Comparison of ENCODE assay signal across 11 cellular contexts in genomic region chr7:19773361-19773760, GRCh38. TPM values are rescaled to one million over a fixed set of nuclear protein-coding genes. Genes with fewer than 3 reads are reported as not detected.
A peak's percentile ranks its signal among the peaks of the same experiment; 100 is the strongest.
DNase-seq lines count a peak whose midpoint lies in the region; ATAC-seq and TF ChIP-seq lines count a peak whose summit lies in the region.
"Had no signal": no experiment of that assay in that cellular context is flagged by ENCODE, and none has a peak within 500 bp of the region (broad histone marks: within the 10 kb centered on the region; RNA-seq: fewer than 3 reads in every experiment).

TMEM196 (minus strand) TSS chr7:19773617; CDS start chr7:19772696, 921 bp downstream.

- no peak for TF ChIP-seq EP300 in gastroesophageal sphincter (IDR thresholded peaks at IDR 0.05)

- CTCF ChIA-PET in CD8-positive, alpha-beta memory T cell (lab: Charles Lee), result interaction anchor here (1.0 kb wide), 1 partner anchor 19 kb away, joined by 4 read pairs; no protein-coding TSS in a partner anchor
- CTCF ChIA-PET in Panc1 (lab: Charles Lee), result interaction anchor here (0.9 kb wide), 1 partner anchor 19 kb away, joined by 4 read pairs; no protein-coding TSS in a partner anchor

- 0% methylated on average over 5 to 10 of the region's 20 CpGs for WGBS in gastroesophageal sphincter (ENCODE audit: low coverage in 1 of 2), 2 donors

- H3K27ac ChIP-seq in CD8-positive, alpha-beta memory T cell (ENCODE audit: low read depth, low read length), result no peak within 1 kb of the TSS
- H3K27ac ChIP-seq in Panc1 (ENCODE audit: low read length) (no peak within 1 kb of the TSS), osteoblast (ENCODE audit: low read depth, low read length) (no peak within 1 kb of the TSS), gastroesophageal sphincter (no peak within 1 kb of the TSS)

- peaks cover 5 to 16% (median 15%) of the 10 kb centered on the region in 3 donors for H3K4me1 Mint-ChIP-seq in CD8-positive, alpha-beta memory T cell

- ATAC-seq in Panc1, result peak; percentile 37; the same call in 1 of the 2 replicates
- no peak for ATAC-seq in gastroesophageal sphincter
- no peak for ATAC-seq in HG03342 (IDR thresholded peaks at IDR 0.05; ENCODE audit: unreplicated experiment)
- no peak for ATAC-seq in GM21619 (IDR thresholded peaks at IDR 0.05; ENCODE audit: unreplicated experiment)
- ATAC-seq: activated CD8-positive, alpha-beta memory T cell treated with anti-CD3 and anti-CD28 coated beads, Interleukin-2, amount 10 ng/mL, durations not matched to agents 7 days and 5 days had no signal

- H3K4me3 ChIP-seq in CD8-positive, alpha-beta memory T cell (ENCODE audit: low read length), result no peak within 1 kb of the TSS
- H3K4me3 ChIP-seq in Panc1 (ENCODE audit: low read depth in 2 of 2, low read length in 2 of 2), result peak within 1 kb of the TSS; percentile 16 to 43; a peak in 3 of 4 replicates
- H3K4me3 ChIP-seq in fibroblast of pulmonary artery (replicated peaks; ENCODE audit: low read depth, low read length), result peak within 1 kb of the TSS; percentile 17
- peak within 1 kb of the TSS; percentile 1 for H3K4me3 ChIP-seq in osteoblast (ENCODE audit: insufficient read depth, low read length)
- H3K4me3 ChIP-seq in gastroesophageal sphincter, result peak within 1 kb of the TSS in 1 of 2 donors; percentile 29

- no peaks in the 10 kb centered on the region for H3K36me3 ChIP-seq in CD8-positive, alpha-beta memory T cell (ENCODE audit: insufficient read depth, low read length)
- H3K36me3 ChIP-seq in Panc1 (ENCODE audit: control insufficient read depth, insufficient read depth, low read length) (no peaks in the 10 kb centered on the region), osteoblast (ENCODE audit: insufficient read depth, low read length) (no peaks in the 10 kb centered on the region), gastroesophageal sphincter (no peaks in the 10 kb centered on the region)

- H3K27me3 Mint-ChIP-seq in CD8-positive, alpha-beta memory T cell, result peaks cover 26 to 44% of the 10 kb centered on the region in 2 donors

- peak within 1 kb of the TSS in 1 of 8 donors; percentile 34 for H3K27ac Mint-ChIP-seq in CD8-positive, alpha-beta memory T cell
- H3K27ac Mint-ChIP-seq: activated CD8-positive, alpha-beta memory T cell treated with anti-CD3 and anti-CD28 coated beads, Interleukin-2, amount 10 ng/mL, durations not matched to agents 7 days and 5 days had no signal

- H2AFZ ChIP-seq in osteoblast (ENCODE audit: low read length), result no peak within 1 kb of the TSS

- POLR2A ChIA-PET in CD8-positive, alpha-beta memory T cell (lab: Charles Lee), result no interaction called here
- POLR2A ChIA-PET in Panc1 (lab: Charles Lee), result no interaction called here

- H3K27me3 ChIP-seq in CD8-positive, alpha-beta memory T cell (ENCODE audit: insufficient read depth, low read length, poor library complexity, severe bottlenecking), result peaks cover 18% of the 10 kb centered on the region
- peaks cover 22% of the 10 kb centered on the region for H3K27me3 ChIP-seq in Panc1 (ENCODE audit: control insufficient read depth, insufficient read depth, low read length)
- peaks cover 11% of the 10 kb centered on the region for H3K27me3 ChIP-seq in osteoblast (ENCODE audit: insufficient read depth, low read length)
- peaks cover 43% of the 10 kb centered on the region for H3K27me3 ChIP-seq in gastroesophageal sphincter

- BruUV-seq in Panc1 (replicated peaks; lab: Mats Ljungman, UMichigan), result no TSS peak

- TF ChIP-seq POLR2A in gastroesophageal sphincter (IDR thresholded peaks at IDR 0.05), result no peak

- no peaks in the 10 kb centered on the region for H3K9me3 Mint-ChIP-seq in CD8-positive, alpha-beta memory T cell

- intact Hi-C loops in Panc1 (cut with micrococcal nuclease; ENCODE audit: unreplicated experiment), result no loop called here

- H3K4me2 ChIP-seq in osteoblast (ENCODE audit: insufficient read depth, low read length), result peak within 1 kb of the TSS; percentile 16

- peak within 1 kb of the TSS in 4 of 7 donors; percentile 7 to 58 (median 32) for H3K4me3 Mint-ChIP-seq in CD8-positive, alpha-beta memory T cell
- H3K4me3 Mint-ChIP-seq: activated CD8-positive, alpha-beta memory T cell treated with anti-CD3 and anti-CD28 coated beads, Interleukin-2, amount 10 ng/mL, durations not matched to agents 7 days and 5 days had no signal

- no peaks in the 10 kb centered on the region for H3K79me2 ChIP-seq in osteoblast (ENCODE audit: insufficient read depth, low read length)

- no peak for TF ChIP-seq CTCF in Panc1 (IDR thresholded peaks at IDR 0.05)
- TF ChIP-seq CTCF in fibroblast of pulmonary artery (IDR thresholded peaks at IDR 0.05; ENCODE audit: low read length, missing control alignments), result no peak
- TF ChIP-seq CTCF in osteoblast (IDR thresholded peaks at IDR 0.05; ENCODE audit: extremely low read depth, low read depth, low read length), result no peak
- TF ChIP-seq CTCF in gastroesophageal sphincter (IDR thresholded peaks at IDR 0.05), result no peak

- no peaks in the 10 kb centered on the region for H3K9me3 ChIP-seq in CD8-positive, alpha-beta memory T cell (ENCODE audit: low read length)
- H3K9me3 ChIP-seq in Panc1 (ENCODE audit: control insufficient read depth, insufficient read depth, low read depth, low read length) (no peaks in the 10 kb centered on the region), osteoblast (ENCODE audit: low read depth, low read length) (no peaks in the 10 kb centered on the region), gastroesophageal sphincter (no peaks in the 10 kb centered on the region)

- DNase-seq in CD8-positive, alpha-beta memory T cell, result no peak
- DNase-seq in Panc1 (ENCODE audit: low read depth, low spot score), result no peak
- DNase-seq in fibroblast of pulmonary artery (ENCODE audit: low read depth), result no peak
- no peak for DNase-seq in osteoblast (ENCODE audit: insufficient read length, low spot score, missing footprints)
- no peak for DNase-seq in NCI-H82 (lab: John Stamatoyannopoulos, UW)
- DNase-seq: activated CD8-positive, alpha-beta memory T cell treated with anti-CD3 and anti-CD28 coated beads, Interleukin-2, amount 10 ng/mL, durations not matched to agents 7 days and 5 days; RPMI8226; stimulated activated CD8-positive, alpha-beta memory T cell treated with anti-CD3 and anti-CD28 coated beads, Interleukin-4, amount 100 ng/mL, for 48 hours had no signal

- no peaks in the 10 kb centered on the region for H3K36me3 Mint-ChIP-seq in CD8-positive, alpha-beta memory T cell
- H3K36me3 Mint-ChIP-seq: activated CD8-positive, alpha-beta memory T cell treated with anti-CD3 and anti-CD28 coated beads, Interleukin-2, amount 10 ng/mL, durations not matched to agents 7 days and 5 days had no signal

- in situ Hi-C loops in Panc1 (cut with HindIII; ENCODE audit: low pct_unique_long_range_greater_than_20kb, low sequenced_read_pairs), result no loop called here

- no peaks in the 10 kb centered on the region for H3K4me1 ChIP-seq in CD8-positive, alpha-beta memory T cell (ENCODE audit: insufficient read depth, low read length)
- H3K4me1 ChIP-seq in Panc1 (ENCODE audit: control insufficient read depth, insufficient read depth, low read length) (peaks cover 5% of the 10 kb centered on the region), osteoblast (ENCODE audit: insufficient read depth, low read length) (no peaks in the 10 kb centered on the region), gastroesophageal sphincter (peaks cover 0 to 16% (median 5%) of the 10 kb centered on the region in 3 donors)

- H4K20me1 ChIP-seq in osteoblast (ENCODE audit: insufficient read depth, low read length), result no peaks in the 10 kb centered on the region

RNA-seq across cellular contexts. Expression of gene TMEM196, which starts in this region (rescaled TPM):
- total RNA-seq in CD8-positive, alpha-beta memory T cell, result not detected
- not detected for polyA plus RNA-seq in CD8-positive, alpha-beta memory T cell
- total RNA-seq in Panc1 (2021; ENCODE audit: unreplicated experiment), result not detected
- polyA plus RNA-seq in Panc1 (2012; ENCODE audit: insufficient read length), result not detected
- not detected in 2 replicates for total RNA-seq in osteoblast
- total RNA-seq in gastroesophageal sphincter, result under 1 TPM in 1 of 4 donors, not detected in 3; 0.22 TPM
- total RNA-seq: activated CD8-positive, alpha-beta memory T cell treated with anti-CD3 and anti-CD28 coated beads, Interleukin-2, amount 10 ng/mL, durations not matched to agents 7 days and 5 days had no signal

Comparison
In these comparisons a context has a peak if more than half of its experiments do, and no peak if none do; other contexts are left out.
1. Peak in ATAC-seq and H3K4me3 ChIP-seq in Panc1; RNA of the gene not detected or under 1 TPM.